19 cellular contexts compared by ENCODE assay signal in the genomic region with DNA sequence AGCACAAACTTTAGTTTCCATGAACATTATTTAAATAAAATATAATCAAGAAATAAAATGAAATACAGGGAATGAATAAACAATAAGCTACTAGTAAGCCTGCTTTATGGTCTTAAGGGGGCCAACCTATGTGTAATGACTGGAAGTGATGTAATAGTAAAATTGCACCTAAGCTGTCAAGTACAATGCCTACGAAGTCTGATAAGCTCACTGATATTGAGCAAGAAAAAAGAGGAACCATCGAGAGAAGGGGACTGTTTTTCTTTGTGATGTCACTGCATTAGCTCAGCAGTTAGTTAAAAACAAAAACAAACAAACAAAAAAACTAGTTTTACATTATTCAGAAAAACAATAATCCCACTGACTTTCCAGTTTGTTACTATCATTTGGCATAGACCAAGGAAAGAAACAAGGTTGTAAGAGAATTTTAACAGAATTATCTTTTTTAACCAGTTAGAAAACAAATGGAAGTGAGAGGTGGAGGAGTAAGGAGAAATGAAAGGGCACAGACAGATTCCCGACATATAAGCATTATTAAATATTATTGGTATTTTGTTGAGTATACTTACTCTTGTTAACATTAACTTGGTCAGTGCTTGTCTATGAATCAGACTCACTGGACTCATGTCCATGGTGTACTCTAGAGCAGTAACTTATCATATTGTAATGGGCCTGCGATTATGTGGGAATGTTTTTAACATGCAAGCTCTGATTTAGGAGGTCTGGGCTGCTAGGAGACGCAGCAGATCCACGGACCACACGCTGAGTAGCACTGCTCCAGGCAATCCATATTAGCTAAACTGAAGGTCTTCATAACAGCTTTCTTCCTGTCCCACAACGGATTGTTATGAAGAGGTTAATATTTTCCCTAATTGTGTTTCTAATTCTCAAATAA.
DNase-seq lines count a peak whose midpoint lies in the region; ATAC-seq and TF ChIP-seq lines count a peak whose summit lies in the region.
"Had no signal": no experiment of that assay in that cellular context is flagged by ENCODE, and none has a peak within 500 bp of the region (broad histone marks: within the 10 kb centered on the region; RNA-seq: fewer than 3 reads in every experiment).

No MANE protein-coding gene starts in this region.

- CTCF ChIA-PET in Caco-2 (lab: Charles Lee): no interaction called here

- H3K4me2 ChIP-seq in smooth muscle cell: no peak overlapping the region

- no peak overlapping the region for H3K4me3 Mint-ChIP-seq in Caco-2 (ENCODE audit: unreplicated experiment)
- no peak overlapping the region for H3K4me3 Mint-ChIP-seq in activated T-cell treated with anti-CD3 and anti-CD28 coated beads, Interleukin-2, amount 50 U/mL, for 4 hours
- H3K4me3 Mint-ChIP-seq: activated naive CD4-positive, alpha-beta T cell treated with anti-CD3 and anti-CD28 coated beads, Interleukin-2, amount 50 U/mL, for 24 hours; activated T-cell treated with anti-CD3 and anti-CD28 coated beads, Interleukin-2, amount 50 U/mL, for 72 hours; stimulated activated effector memory CD8-positive, alpha-beta T cell treated with anti-CD3 and anti-CD28 coated beads, Interleukin-12 subunit alpha, Interleukin-12 subunit beta, amount 100 ng/mL, for 72 hours had no signal

- no peak overlapping the region for H3K27ac ChIP-seq in smooth muscle cell (ENCODE audit: low read depth)
- H3K27ac ChIP-seq: esophagus muscularis mucosa, GM23248, left ventricle myocardium inferior, ovary, suprapubic skin had no signal

- no peaks in the 10 kb centered on the region for H3K79me2 ChIP-seq in smooth muscle cell (ENCODE audit: low read depth)

- peak overlapping the region; percentile 7 for H2AFZ ChIP-seq in smooth muscle cell (ENCODE audit: low read depth)
- H2AFZ ChIP-seq: GM23248 had no signal

- ATAC-seq in GM21737 (IDR thresholded peaks at IDR 0.05; ENCODE audit: unreplicated experiment): no peak
- no peak for ATAC-seq in activated T-cell treated with anti-CD3 and anti-CD28 coated beads, Interleukin-2, amount 50 U/mL, for 4 hours
- ATAC-seq: activated T-cell treated with anti-CD3 and anti-CD28 coated beads, Interleukin-2, amount 50 U/mL, for 72 hours; stimulated activated effector memory CD8-positive, alpha-beta T cell treated with anti-CD3 and anti-CD28 coated beads, Interleukin-12 subunit alpha, Interleukin-12 subunit beta, amount 100 ng/mL, for 72 hours had no signal

- H3K36me3 Mint-ChIP-seq in Caco-2 (ENCODE audit: insufficient read depth, unreplicated experiment): no peaks in the 10 kb centered on the region
- H3K36me3 Mint-ChIP-seq in activated T-cell treated with anti-CD3 and anti-CD28 coated beads, Interleukin-2, amount 50 U/mL, for 4 hours (ENCODE audit: insufficient read depth): no peaks in the 10 kb centered on the region
- H3K36me3 Mint-ChIP-seq: activated naive CD4-positive, alpha-beta T cell treated with anti-CD3 and anti-CD28 coated beads, Interleukin-2, amount 50 U/mL, for 24 hours; stimulated activated effector memory CD8-positive, alpha-beta T cell treated with anti-CD3 and anti-CD28 coated beads, Interleukin-12 subunit alpha, Interleukin-12 subunit beta, amount 100 ng/mL, for 72 hours had no signal

- POLR2A ChIA-PET in Caco-2 (lab: Charles Lee): no interaction called here

- H3K9me3 Mint-ChIP-seq in Caco-2 (ENCODE audit: unreplicated experiment): no peaks in the 10 kb centered on the region
- H3K9me3 Mint-ChIP-seq in activated T-cell treated with anti-CD3 and anti-CD28 coated beads, Interleukin-2, amount 50 U/mL, for 4 hours: no peaks in the 10 kb centered on the region

- peaks cover 3% of the 10 kb centered on the region for H3K4me1 ChIP-seq in smooth muscle cell (ENCODE audit: low read depth)
- H3K4me1 ChIP-seq in Caco-2: no peaks in the 10 kb centered on the region
- H3K4me1 ChIP-seq: esophagus muscularis mucosa, left ventricle myocardium inferior, suprapubic skin had no signal

- H4K20me1 ChIP-seq in smooth muscle cell (ENCODE audit: low read depth): no peaks in the 10 kb centered on the region

- intact Hi-C loops in Caco-2 (cut with micrococcal nuclease; ENCODE audit: unreplicated experiment): no loop called here

- H3K4me1 Mint-ChIP-seq in Caco-2 (ENCODE audit: low read depth, unreplicated experiment): no peaks in the 10 kb centered on the region
- no peaks in the 10 kb centered on the region for H3K4me1 Mint-ChIP-seq in activated T-cell treated with anti-CD3 and anti-CD28 coated beads, Interleukin-2, amount 50 U/mL, for 4 hours (ENCODE audit: low read depth)
- H3K4me1 Mint-ChIP-seq: activated naive CD4-positive, alpha-beta T cell treated with anti-CD3 and anti-CD28 coated beads, Interleukin-2, amount 50 U/mL, for 24 hours; stimulated activated effector memory CD8-positive, alpha-beta T cell treated with anti-CD3 and anti-CD28 coated beads, Interleukin-12 subunit alpha, Interleukin-12 subunit beta, amount 100 ng/mL, for 72 hours had no signal

- H3F3A ChIP-seq in smooth muscle cell (ENCODE audit: low read depth): no peaks in the 10 kb centered on the region

- H3K27me3 Mint-ChIP-seq in Caco-2 (ENCODE audit: insufficient read depth, unreplicated experiment): no peaks in the 10 kb centered on the region
- no peaks in the 10 kb centered on the region for H3K27me3 Mint-ChIP-seq in activated T-cell treated with anti-CD3 and anti-CD28 coated beads, Interleukin-2, amount 50 U/mL, for 4 hours (ENCODE audit: low read depth)
- H3K27me3 Mint-ChIP-seq: activated naive CD4-positive, alpha-beta T cell treated with anti-CD3 and anti-CD28 coated beads, Interleukin-2, amount 50 U/mL, for 24 hours had no signal

- H3K36me3 ChIP-seq in smooth muscle cell (ENCODE audit: low read depth) (no peaks in the 10 kb centered on the region), Caco-2 (ENCODE audit: control insufficient read depth, insufficient read depth, low read length) (no peaks in the 10 kb centered on the region)
- H3K36me3 ChIP-seq: esophagus muscularis mucosa, left ventricle myocardium inferior, ovary, suprapubic skin had no signal

- TF ChIP-seq CTCF in astrocyte of the cerebellum (IDR thresholded peaks at IDR 0.05; ENCODE audit: low read depth, low read length, missing control alignments) (no peak), smooth muscle cell (IDR thresholded peaks at IDR 0.05; ENCODE audit: borderline replicate concordance, insufficient read depth, poor library complexity, severe bottlenecking) (no peak), Caco-2 (IDR thresholded peaks at IDR 0.05; ENCODE audit: insufficient read depth in 1 of 2, low read depth in 1 of 2, low read length in 1 of 2, severe bottlenecking in 1 of 2, unreplicated experiment in 1 of 2) (no peak)

- no peak overlapping the region for H3K27ac Mint-ChIP-seq in Caco-2 (ENCODE audit: unreplicated experiment)
- H3K27ac Mint-ChIP-seq: activated naive CD4-positive, alpha-beta T cell treated with anti-CD3 and anti-CD28 coated beads, Interleukin-2, amount 50 U/mL, for 24 hours; activated T-cell treated with anti-CD3 and anti-CD28 coated beads, Interleukin-2, amount 50 U/mL, for 72 hours; stimulated activated effector memory CD8-positive, alpha-beta T cell treated with anti-CD3 and anti-CD28 coated beads, Interleukin-12 subunit alpha, Interleukin-12 subunit beta, amount 100 ng/mL, for 72 hours had no signal

- 47% methylated on average over 8 of the region's 8 CpGs for WGBS in smooth muscle cell (ENCODE audit: low lambda C conversion rate)

- H3K9me3 ChIP-seq in smooth muscle cell (replicated peaks; ENCODE audit: low read depth): no peaks in the 10 kb centered on the region
- H3K9me3 ChIP-seq in Caco-2: no peaks in the 10 kb centered on the region
- H3K9me3 ChIP-seq: esophagus muscularis mucosa, ovary, suprapubic skin had no signal

- peak; percentile 16 to 55 for DNase-seq in NCI-H2081 (lab: John Stamatoyannopoulos, UW)
- DNase-seq in NCI-H2081 treated with DMSO at 0.1 percent for 48 hours (lab: John Stamatoyannopoulos, UW): no peak
- peak; percentile 39 for DNase-seq in astrocyte of the cerebellum (ENCODE audit: low read depth)
- DNase-seq in left kidney (ENCODE audit: low read depth, low spot score): peak; percentile 16
- no peak for DNase-seq in smooth muscle cell (lab: John Stamatoyannopoulos, UW; ENCODE audit: unreplicated experiment)
- DNase-seq in Caco-2: no peak
- no peak for DNase-seq in activated T-cell treated with anti-CD3 and anti-CD28 coated beads, Interleukin-2, amount 50 U/mL, for 4 hours
- DNase-seq: activated T-cell treated with anti-CD3 and anti-CD28 coated beads, Interleukin-2, amount 50 U/mL, for 72 hours; effector CD4-positive, alpha-beta T cell; GM23248; left ventricle myocardium inferior; NCI-H2107; NCI-H524 treated with DMSO at 0.1 percent for 48 hours; ovary had no signal

- H3K4me3 ChIP-seq in astrocyte of the cerebellum (ENCODE audit: low read depth, low read length) (no peak overlapping the region), smooth muscle cell (no peak overlapping the region), Caco-2 (ENCODE audit: low read depth, low read length) (no peak overlapping the region)
- H3K4me3 ChIP-seq: esophagus muscularis mucosa, GM23248, left ventricle myocardium inferior, ovary, suprapubic skin had no signal

- in situ Hi-C loops in astrocyte of the cerebellum (cut with HindIII; ENCODE audit: low sequenced_read_pairs): no loop called here

- no TSS peak for BruUV-seq in Caco-2 (replicated peaks; lab: Mats Ljungman, UMichigan)

- no peaks in the 10 kb centered on the region for H3K27me3 ChIP-seq in smooth muscle cell (ENCODE audit: low read depth)
- H3K27me3 ChIP-seq in Caco-2 (replicated peaks; ENCODE audit: control insufficient read depth, insufficient read depth, low read length): no peaks in the 10 kb centered on the region
- H3K27me3 ChIP-seq: esophagus muscularis mucosa, ovary, suprapubic skin had no signal

- no peak overlapping the region for H3K9ac ChIP-seq in smooth muscle cell (ENCODE audit: low read depth)
- H3K9ac ChIP-seq: GM23248 had no signal

Comparison
In these comparisons a context has a peak if more than half of its experiments do, and no peak if none do; other contexts are left out.
1. DNase-seq: peak in NCI-H2081 (2 of 2), astrocyte of the cerebellum (single experiment) and left kidney (single experiment); none in NCI-H2081 treated with DMSO at 0.1 percent for 48 hours (single experiment), smooth muscle cell (single experiment), Caco-2 (0 of 2) and activated T-cell treated with anti-CD3 and anti-CD28 coated beads, Interleukin-2, amount 50 U/mL, for 4 hours (single experiment).